In the genomic region with DNA sequence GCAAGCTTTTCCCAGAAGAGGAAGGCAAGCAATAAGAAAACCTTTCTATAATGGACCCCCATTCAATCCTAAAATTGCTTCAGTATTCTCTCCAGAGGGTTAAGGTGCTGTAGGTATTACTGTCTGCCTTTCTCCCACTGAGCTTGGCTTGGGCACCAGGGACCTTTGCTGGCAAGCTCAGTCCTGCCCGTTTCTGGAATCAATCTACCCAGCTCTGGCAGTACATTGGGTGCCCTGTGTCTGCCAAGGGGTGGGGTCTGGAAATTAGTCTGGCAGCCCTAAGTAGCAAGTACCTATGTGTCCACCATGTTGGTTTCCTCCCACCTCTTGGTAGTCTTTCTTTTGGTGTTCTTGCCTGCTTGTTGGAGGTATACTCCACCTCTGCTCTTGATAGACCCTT, we compare ENCODE assay signal across 24 cellular contexts.
DNase-seq lines count a peak whose midpoint lies in the region; ATAC-seq and TF ChIP-seq lines count a peak whose summit lies in the region.
"Had no signal": no experiment of that assay in that cellular context is flagged by ENCODE, and none has a peak within 500 bp of the region (broad histone marks: within the 10 kb centered on the region; RNA-seq: fewer than 3 reads in every experiment).

No MANE protein-coding gene starts in this region.

- H3K4me1 Mint-ChIP-seq in neural crest cell = no peaks in the 10 kb centered on the region
- H3K4me1 Mint-ChIP-seq: CD14-positive monocyte; CD8-positive, alpha-beta memory T cell had no signal

- H3K27ac ChIP-seq in right cardiac atrium (ENCODE audit: low read length) = no peak overlapping the region
- H3K27ac ChIP-seq in suprapubic skin = peak overlapping the region; percentile 48
- no peak overlapping the region for H3K27ac ChIP-seq in left lung
- H3K27ac ChIP-seq: A549; BLaER1 treated with 17β-estradiol and CSF1 and Interleukin-3, amounts not matched to agents 10 nM and 100 nM had no signal

- no peaks in the 10 kb centered on the region for H3K27me3 Mint-ChIP-seq in neural crest cell (ENCODE audit: low read depth)
- H3K27me3 Mint-ChIP-seq: CD4-positive, alpha-beta T cell; CD8-positive, alpha-beta memory T cell had no signal

- TF ChIP-seq CTCF in GM13976 (IDR thresholded peaks at IDR 0.05; ENCODE audit: borderline replicate concordance, control extremely low read depth, extremely low read depth, insufficient read depth, missing control alignments) = peak; percentile 1
- no peak for TF ChIP-seq CTCF in neural crest cell (conservative IDR thresholded peaks at IDR 0.05)
- no peak for TF ChIP-seq CTCF in suprapubic skin (IDR thresholded peaks at IDR 0.05)
- no peak for TF ChIP-seq CTCF in left lung (IDR thresholded peaks at IDR 0.05)

- WGBS in right cardiac atrium = 66% methylated on average over 1 of the region's 1 CpG
- WGBS in suprapubic skin = 64% methylated on average over 1 of the region's 1 CpG

- H3K9me3 ChIP-seq in right cardiac atrium (ENCODE audit: control insufficient read depth, low read length) (no peaks in the 10 kb centered on the region), suprapubic skin (no peaks in the 10 kb centered on the region), left lung (peaks cover 0 to 9% of the 10 kb centered on the region in 2 donors)
- H3K9me3 ChIP-seq: BE2C had no signal

- intact Hi-C loops in Right ventricle myocardium superior (cut with DNase I) = no loop called here
- intact Hi-C loops in right cardiac atrium (cut with DNase I) = no loop called here
- intact Hi-C loops in left lung (cut with DNase I) = no loop called here

- TF ChIP-seq POLR2A in suprapubic skin (IDR thresholded peaks at IDR 0.05) = no peak

- no peak overlapping the region for H3K4me3 Mint-ChIP-seq in neural crest cell
- H3K4me3 Mint-ChIP-seq: CD14-positive monocyte; CD4-positive, alpha-beta T cell; CD8-positive, alpha-beta memory T cell had no signal

- H3K27ac Mint-ChIP-seq in neural crest cell (ENCODE audit: unreplicated experiment) = peak overlapping the region; percentile 10
- H3K27ac Mint-ChIP-seq: CD14-positive monocyte; CD4-positive, alpha-beta T cell; CD8-positive, alpha-beta memory T cell had no signal

- H3K36me3 ChIP-seq in suprapubic skin = no peaks in the 10 kb centered on the region
- H3K36me3 ChIP-seq in left lung = no peaks in the 10 kb centered on the region
- H3K36me3 ChIP-seq: BE2C had no signal

- in situ Hi-C loops in GM13976 (cut with MboI; ENCODE audit: low sequenced_read_pairs, unreplicated experiment) = no loop called here

- no peaks in the 10 kb centered on the region for H3K4me1 ChIP-seq in right cardiac atrium (ENCODE audit: control insufficient read depth, insufficient read depth, low read length)
- peaks cover 6% of the 10 kb centered on the region for H3K4me1 ChIP-seq in suprapubic skin
- no peaks in the 10 kb centered on the region for H3K4me1 ChIP-seq in left lung
- H3K4me1 ChIP-seq: A549; BE2C; BLaER1 treated with 17β-estradiol and CSF1 and Interleukin-3, amounts not matched to agents 10 nM and 100 nM had no signal

- no peaks in the 10 kb centered on the region for H3K27me3 ChIP-seq in right cardiac atrium (ENCODE audit: control insufficient read depth, insufficient read depth)
- no peaks in the 10 kb centered on the region for H3K27me3 ChIP-seq in suprapubic skin
- no peaks in the 10 kb centered on the region for H3K27me3 ChIP-seq in left lung
- H3K27me3 ChIP-seq: BE2C; BLaER1 treated with 17β-estradiol and CSF1 and Interleukin-3, amounts not matched to agents 10 nM and 100 nM had no signal

- ATAC-seq in Right ventricle myocardium superior (ENCODE audit: poor library complexity) (peak; percentile 61), right cardiac atrium (no peak), GM19023 (IDR thresholded peaks at IDR 0.05; ENCODE audit: unreplicated experiment) (no peak), left lung (no peak)
- ATAC-seq: A549, GM12878 had no signal

- H3K36me3 Mint-ChIP-seq in neural crest cell (ENCODE audit: low read depth) = peaks cover 4% of the 10 kb centered on the region
- H3K36me3 Mint-ChIP-seq: CD14-positive monocyte had no signal

- DNase-seq in Right ventricle myocardium superior = no peak
- DNase-seq in right cardiac atrium = no peak
- DNase-seq in GM13976 (ENCODE audit: low spot score) = no peak
- DNase-seq in neural crest cell (ENCODE audit: low read depth, low spot score) = no peak
- DNase-seq in suprapubic skin (ENCODE audit: low spot score in 2 of 2) = no peak
- no peak for DNase-seq in left lung
- DNase-seq: 8988T; ACHN; AML-193; BE2C; CD4-positive, alpha-beta T cell; CD8-positive, alpha-beta memory T cell; DMS 273 treated with DMSO at 0.1 percent for 48 hours; DMS79; EL; GDM1; GOT3; H7; HCEC 1CT had no signal

- peaks cover 8% of the 10 kb centered on the region for H3K9me3 Mint-ChIP-seq in neural crest cell

- no peak for TF ChIP-seq EP300 in suprapubic skin (IDR thresholded peaks at IDR 0.05)

- H3K4me3 ChIP-seq in right cardiac atrium (ENCODE audit: low read length) (no peak overlapping the region), suprapubic skin (no peak overlapping the region), left lung (no peak overlapping the region)
- H3K4me3 ChIP-seq: A549; BLaER1 treated with 17β-estradiol and CSF1 and Interleukin-3, amounts not matched to agents 10 nM and 100 nM; GM12878 had no signal
